ENCODE assay signal across 23 cellular contexts in the genomic region with DNA sequence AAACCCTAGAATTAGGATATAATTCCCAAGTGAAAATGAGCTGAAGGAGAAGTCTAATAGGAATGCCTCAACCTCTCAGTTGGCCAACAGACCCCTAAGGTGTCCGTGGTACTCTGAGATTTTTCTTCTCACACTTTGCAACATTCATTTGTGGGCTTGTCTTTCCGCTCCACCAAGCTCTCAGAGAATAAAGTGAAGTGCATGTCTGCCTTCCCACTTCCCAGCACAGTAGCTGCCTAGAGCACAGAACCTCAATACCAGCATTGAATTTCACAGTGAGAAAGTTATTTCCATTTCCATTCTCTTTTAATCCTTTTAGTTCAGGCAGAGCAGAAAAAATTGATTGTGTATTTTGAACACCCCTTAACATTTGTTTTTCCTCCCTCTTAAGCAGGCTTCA.
"Had no signal": no experiment of that assay in that cellular context is flagged by ENCODE, and none has a peak within 500 bp of the region (broad histone marks: within the 10 kb centered on the region; RNA-seq: fewer than 3 reads in every experiment).

No MANE protein-coding gene starts in this region.

- H3K27me3 Mint-ChIP-seq: activated naive CD4-positive, alpha-beta T cell treated with anti-CD3 and anti-CD28 coated beads, Interleukin-2, amount 10 ng/mL, durations not matched to agents 7 days and 5 days had no signal

- H3K27ac Mint-ChIP-seq: activated CD4-positive, alpha-beta memory T cell treated with anti-CD3 and anti-CD28 coated beads for 36 hours; activated naive CD4-positive, alpha-beta T cell treated with anti-CD3 and anti-CD28 coated beads, Interleukin-2, amount 10 ng/mL, durations not matched to agents 7 days and 5 days; activated T-helper 1 cell treated with anti-CD3 and anti-CD28 coated beads, Interleukin-12 subunit alpha, Interleukin-12 subunit beta, Interleukin-2, Interleukin-4 antibody, amounts not matched to agents 30 ng/mL and 10 ng/mL and 1 ng/mL, durations not matched to agents 14 hours and 24 hours and 36 hours; naive thymus-derived CD8-positive, alpha-beta T cell; T-helper 1 cell treated with Interleukin-12 subunit alpha and Interleukin-12 subunit beta and Interleukin-4 antibody, amounts not matched to agents 30 μg/mL and 1 μg/mL, for 36 hours had no signal

- H3K9me3 Mint-ChIP-seq: activated CD4-positive, alpha-beta memory T cell treated with anti-CD3 and anti-CD28 coated beads for 36 hours; activated naive CD4-positive, alpha-beta T cell treated with anti-CD3 and anti-CD28 coated beads, Interleukin-2, amount 10 ng/mL, durations not matched to agents 7 days and 5 days; activated T-helper 1 cell treated with anti-CD3 and anti-CD28 coated beads, Interleukin-12 subunit alpha, Interleukin-12 subunit beta, Interleukin-2, Interleukin-4 antibody, amounts not matched to agents 30 ng/mL and 10 ng/mL and 1 ng/mL, durations not matched to agents 14 hours and 24 hours and 36 hours; neural progenitor cell; T-helper 1 cell treated with Interleukin-12 subunit alpha and Interleukin-12 subunit beta and Interleukin-4 antibody, amounts not matched to agents 30 μg/mL and 1 μg/mL, for 36 hours had no signal

- H3K4me1 Mint-ChIP-seq: activated naive CD4-positive, alpha-beta T cell treated with anti-CD3 and anti-CD28 coated beads, Interleukin-2, amount 10 ng/mL, durations not matched to agents 7 days and 5 days; naive thymus-derived CD8-positive, alpha-beta T cell had no signal

- H3K36me3 Mint-ChIP-seq: activated CD4-positive, alpha-beta memory T cell treated with anti-CD3 and anti-CD28 coated beads for 36 hours; activated naive CD4-positive, alpha-beta T cell treated with anti-CD3 and anti-CD28 coated beads, Interleukin-2, amount 10 ng/mL, durations not matched to agents 7 days and 5 days; naive thymus-derived CD8-positive, alpha-beta T cell; neural progenitor cell had no signal

- DNase-seq: activated CD4-positive, alpha-beta memory T cell treated with anti-CD3 and anti-CD28 coated beads for 36 hours; activated CD4-positive, alpha-beta T cell treated with anti-CD3 and anti-CD28 coated beads for 48 hours; activated CD8-positive, alpha-beta memory T cell treated with anti-CD3 and anti-CD28 coated beads, Interleukin-2, amount 50 U/mL, for 4 hours; activated effector memory CD4-positive, alpha-beta T cell treated with anti-CD3 and anti-CD28 coated beads, Interleukin-2, amount 50 U/mL, for 16 hours; activated naive CD4-positive, alpha-beta T cell treated with anti-CD3 and anti-CD28 coated beads, Interleukin-2, amount 10 ng/mL, durations not matched to agents 7 days and 5 days; activated T-cell treated with anti-CD3 and anti-CD28 coated beads, Interleukin-2, amount 50 U/mL, for 1 hour; amniotic stem cell; colonic mucosa; effector CD8-positive, alpha-beta T cell; esophagus squamous epithelium; foreskin melanocyte; left colon; naive thymus-derived CD8-positive, alpha-beta T cell; occipital lobe; psoas muscle; stimulated activated CD4-positive, alpha-beta T cell treated with anti-CD3 and anti-CD28 coated beads, Interleukin-15, amount 100 ng/mL, for 24 hours; stimulated activated CD4-positive, alpha-beta T cell treated with anti-CD3 and anti-CD28 coated beads, Interleukin-2, amount 100 ng/mL, for 24 hours; stimulated activated naive CD4-positive, alpha-beta T cell; T-helper 9 cell had no signal

- ATAC-seq: activated CD4-positive, CD25-positive, alpha-beta regulatory T cell treated with anti-CD3 and anti-CD28 coated beads, Interleukin-2, amount 50 U/mL, for 24 hours; left colon; naive thymus-derived CD8-positive, alpha-beta T cell; psoas muscle had no signal

- H3K4me3 Mint-ChIP-seq: activated CD4-positive, alpha-beta memory T cell treated with anti-CD3 and anti-CD28 coated beads for 36 hours; activated naive CD4-positive, alpha-beta T cell treated with anti-CD3 and anti-CD28 coated beads, Interleukin-2, amount 10 ng/mL, durations not matched to agents 7 days and 5 days; activated T-helper 1 cell treated with anti-CD3 and anti-CD28 coated beads, Interleukin-12 subunit alpha, Interleukin-12 subunit beta, Interleukin-2, Interleukin-4 antibody, amounts not matched to agents 30 ng/mL and 10 ng/mL and 1 ng/mL, durations not matched to agents 14 hours and 24 hours and 36 hours; naive thymus-derived CD8-positive, alpha-beta T cell; neural progenitor cell; T-helper 1 cell treated with Interleukin-12 subunit alpha and Interleukin-12 subunit beta and Interleukin-4 antibody, amounts not matched to agents 30 μg/mL and 1 μg/mL, for 36 hours had no signal
